In the genomic region with DNA sequence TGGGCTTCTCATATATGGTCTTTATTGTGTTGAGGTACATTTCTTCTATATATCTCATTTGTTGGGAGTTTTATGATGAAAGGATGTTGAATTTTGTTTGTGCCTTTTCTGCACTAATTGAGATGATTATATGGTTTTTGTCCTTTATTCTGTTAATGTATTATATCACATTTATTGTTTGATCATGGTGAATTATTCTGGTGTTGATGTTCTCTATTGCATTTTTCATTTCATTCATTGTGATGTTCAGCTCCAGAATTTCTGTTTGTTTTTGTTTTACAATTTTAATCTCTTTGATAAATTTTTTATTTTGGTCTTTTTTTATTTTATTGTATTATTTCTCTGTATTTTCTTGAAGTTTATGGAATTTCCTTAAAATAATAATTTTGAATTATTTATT, we compare ENCODE assay signal across 2 cellular contexts.
TF ChIP-seq lines count a peak whose summit lies in the region.

No MANE protein-coding gene starts in this region.

TF ChIP-seq in HepG2, 621 proteins besides CTCF, POLR2A, EP300 and RAD21:
- TF ChIP-seq ZNF160 (CRISPR knock-in tag; IDR thresholded peaks at IDR 0.05) (peak; percentile 89), ZNF143 (CRISPR knock-in tag; IDR thresholded peaks at IDR 0.05) (no peak), MIER2 (CRISPR knock-in tag; IDR thresholded peaks at IDR 0.05) (no peak), PBX3 (CRISPR knock-in tag; IDR thresholded peaks at IDR 0.05; ENCODE audit: borderline replicate concordance) (no peak)

TF ChIP-seq in SK-N-SH, 30 proteins besides CTCF, POLR2A, EP300 and RAD21:
- no peak for TF ChIP-seq RXRA (IDR thresholded peaks at IDR 0.05; ENCODE audit: borderline replicate concordance, low read depth)
- TF ChIP-seq, protein P1, sequence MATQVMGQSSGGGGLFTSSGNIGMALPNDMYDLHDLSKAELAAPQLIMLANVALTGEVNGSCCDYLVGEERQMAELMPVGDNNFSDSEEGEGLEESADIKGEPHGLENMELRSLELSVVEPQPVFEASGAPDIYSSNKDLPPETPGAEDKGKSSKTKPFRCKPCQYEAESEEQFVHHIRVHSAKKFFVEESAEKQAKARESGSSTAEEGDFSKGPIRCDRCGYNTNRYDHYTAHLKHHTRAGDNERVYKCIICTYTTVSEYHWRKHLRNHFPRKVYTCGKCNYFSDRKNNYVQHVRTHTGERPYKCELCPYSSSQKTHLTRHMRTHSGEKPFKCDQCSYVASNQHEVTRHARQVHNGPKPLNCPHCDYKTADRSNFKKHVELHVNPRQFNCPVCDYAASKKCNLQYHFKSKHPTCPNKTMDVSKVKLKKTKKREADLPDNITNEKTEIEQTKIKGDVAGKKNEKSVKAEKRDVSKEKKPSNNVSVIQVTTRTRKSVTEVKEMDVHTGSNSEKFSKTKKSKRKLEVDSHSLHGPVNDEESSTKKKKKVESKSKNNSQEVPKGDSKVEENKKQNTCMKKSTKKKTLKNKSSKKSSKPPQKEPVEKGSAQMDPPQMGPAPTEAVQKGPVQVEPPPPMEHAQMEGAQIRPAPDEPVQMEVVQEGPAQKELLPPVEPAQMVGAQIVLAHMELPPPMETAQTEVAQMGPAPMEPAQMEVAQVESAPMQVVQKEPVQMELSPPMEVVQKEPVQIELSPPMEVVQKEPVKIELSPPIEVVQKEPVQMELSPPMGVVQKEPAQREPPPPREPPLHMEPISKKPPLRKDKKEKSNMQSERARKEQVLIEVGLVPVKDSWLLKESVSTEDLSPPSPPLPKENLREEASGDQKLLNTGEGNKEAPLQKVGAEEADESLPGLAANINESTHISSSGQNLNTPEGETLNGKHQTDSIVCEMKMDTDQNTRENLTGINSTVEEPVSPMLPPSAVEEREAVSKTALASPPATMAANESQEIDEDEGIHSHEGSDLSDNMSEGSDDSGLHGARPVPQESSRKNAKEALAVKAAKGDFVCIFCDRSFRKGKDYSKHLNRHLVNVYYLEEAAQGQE (IDR thresholded peaks at IDR 0.05; ENCODE audit: low read depth, low read length), result no peak
- no peak for TF ChIP-seq NRF1 (IDR thresholded peaks at IDR 0.05; ENCODE audit: low read depth, low read length)
- TF ChIP-seq EZH2phosphoT487 (IDR thresholded peaks at IDR 0.05; ENCODE audit: borderline replicate concordance, low read depth), result no peak
- TF ChIP-seq IRF3 (IDR thresholded peaks at IDR 0.05; ENCODE audit: low read depth, low read length), result no peak
- TF ChIP-seq PBX3 (IDR thresholded peaks at IDR 0.05), result no peak
- no peak for TF ChIP-seq ELF1 (IDR thresholded peaks at IDR 0.05)
- TF ChIP-seq FOSL2 (IDR thresholded peaks at IDR 0.05; ENCODE audit: borderline replicate concordance, low read depth), result no peak
- no peak for TF ChIP-seq MEF2A (IDR thresholded peaks at IDR 0.05; ENCODE audit: borderline replicate concordance, low read depth)
- TF ChIP-seq GABPA (IDR thresholded peaks at IDR 0.05; ENCODE audit: low read depth), result no peak
- no peak for TF ChIP-seq TEAD4 (IDR thresholded peaks at IDR 0.05; ENCODE audit: borderline replicate concordance, insufficient read depth)
- TF ChIP-seq CHD2 (IDR thresholded peaks at IDR 0.05; ENCODE audit: low read length, partially characterized antibody), result no peak
- no peak for TF ChIP-seq SIN3A (IDR thresholded peaks at IDR 0.05; ENCODE audit: borderline replicate concordance, low read depth, low read length)
